Comparison of ENCODE assay signal across 8 cellular contexts in the genomic region with DNA sequence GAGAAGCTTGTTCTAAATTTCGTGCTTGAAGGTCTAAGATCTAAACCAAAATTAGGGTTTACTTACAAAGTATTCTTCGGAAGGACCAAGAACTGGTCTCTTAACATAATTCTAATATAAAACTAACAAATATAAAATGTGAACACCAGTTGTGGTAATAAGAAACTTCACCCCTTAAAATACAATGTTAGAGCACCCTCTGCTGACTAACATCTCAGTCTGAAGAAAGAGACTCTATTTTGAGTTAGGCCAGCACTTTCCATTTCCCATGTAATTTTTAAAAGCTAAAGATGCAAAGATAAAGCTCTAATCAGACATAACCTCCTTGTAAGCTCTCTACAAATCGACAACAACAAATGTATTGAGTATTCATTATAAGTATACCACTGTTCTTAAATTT. TPM values are rescaled to one million over a fixed set of nuclear protein-coding genes. Genes with fewer than 3 reads are reported as not detected.
DNase-seq lines count a peak whose midpoint lies in the region; ATAC-seq, FAIRE-seq and TF ChIP-seq lines count a peak whose summit lies in the region.

No MANE protein-coding gene starts in this region.

- H3K36me3 ChIP-seq in endocrine pancreas (ENCODE audit: control insufficient read depth, insufficient read depth, low read length) (no peaks in the 10 kb centered on the region), pancreas (no peaks in the 10 kb centered on the region)

- no peak overlapping the region for H3K4me3 Mint-ChIP-seq in stimulated activated memory B cell treated with anti-CD40 and anti-IgM and Interleukin-4, amounts not matched to agents 10 μg/mL and 1 μg/mL and 100 μg/mL, for 72 hours

- intact Hi-C loops in pancreas (cut with DNase I), result loop anchor here in 1 of 3 donors (10.0 kb wide), 1 partner anchor 806 kb away; no protein-coding TSS in a partner anchor

- 38 to 48% methylated on average over 3 of the region's 3 CpGs for WGBS in pancreas, 2 donors

- H3K36me3 Mint-ChIP-seq in stimulated activated memory B cell treated with anti-CD40 and anti-IgM and Interleukin-4, amounts not matched to agents 10 μg/mL and 1 μg/mL and 100 μg/mL, for 72 hours, result peaks cover 14% of the 10 kb centered on the region

- H3K27me3 ChIP-seq in endocrine pancreas (ENCODE audit: control insufficient read depth, insufficient read depth, low read length) (no peaks in the 10 kb centered on the region), pancreas (no peaks in the 10 kb centered on the region)

- H3K9me3 ChIP-seq in endocrine pancreas (ENCODE audit: control insufficient read depth, low read length) (no peaks in the 10 kb centered on the region), pancreas (no peaks in the 10 kb centered on the region)

- no peak overlapping the region for H3K27ac ChIP-seq in pancreas

- peak; percentile 22 for DNase-seq in NCI-H1105 treated with DMSO at 0.1 percent for 48 hours (lab: John Stamatoyannopoulos, UW)
- DNase-seq in NCI-H1105 (lab: John Stamatoyannopoulos, UW), result no peak
- DNase-seq in NCI-H460 (ENCODE audit: extremely low read depth, low read depth), result peak; percentile 26
- no peak for DNase-seq in pancreas
- no peak for DNase-seq in NCI-H446 treated with DMSO at 0.1 percent for 48 hours (lab: John Stamatoyannopoulos, UW)

- no peaks in the 10 kb centered on the region for H3K4me1 Mint-ChIP-seq in stimulated activated memory B cell treated with anti-CD40 and anti-IgM and Interleukin-4, amounts not matched to agents 10 μg/mL and 1 μg/mL and 100 μg/mL, for 72 hours

- TF ChIP-seq CTCF in pancreas (IDR thresholded peaks at IDR 0.05), result peak in 1 of 4 donors; percentile 9

- peaks cover 9% of the 10 kb centered on the region for H3K4me1 ChIP-seq in endocrine pancreas (ENCODE audit: control insufficient read depth, insufficient read depth, low read length)
- H3K4me1 ChIP-seq in pancreas, result peaks cover 8 to 16% (median 12%) of the 10 kb centered on the region in 3 donors

- ATAC-seq in pancreas, result peak in 3 of 4 donors; percentile 72 to 80 (median 78)
- ATAC-seq in stimulated activated memory B cell treated with anti-CD40 and anti-IgM and Interleukin-4, amounts not matched to agents 10 μg/mL and 1 μg/mL and 100 μg/mL, for 72 hours, result no peak
- no peak for ATAC-seq in GM21526 (IDR thresholded peaks at IDR 0.05; ENCODE audit: low FRiP score, unreplicated experiment)

- H3K27ac Mint-ChIP-seq in stimulated activated memory B cell treated with anti-CD40 and anti-IgM and Interleukin-4, amounts not matched to agents 10 μg/mL and 1 μg/mL and 100 μg/mL, for 72 hours, result no peak overlapping the region

- peak; percentile 74 for FAIRE-seq in pancreas (lab: Jason Lieb, UNC)

- no peaks in the 10 kb centered on the region for H3K9me3 Mint-ChIP-seq in stimulated activated memory B cell treated with anti-CD40 and anti-IgM and Interleukin-4, amounts not matched to agents 10 μg/mL and 1 μg/mL and 100 μg/mL, for 72 hours

- H3K4me3 ChIP-seq in endocrine pancreas (ENCODE audit: control insufficient read depth, insufficient read depth, low read length) (peak overlapping the region; percentile 29), pancreas (no peak overlapping the region)

- H3K9ac ChIP-seq in endocrine pancreas (ENCODE audit: control insufficient read depth, insufficient read depth, low read length), result no peak overlapping the region

- H3K27me3 Mint-ChIP-seq in stimulated activated memory B cell treated with anti-CD40 and anti-IgM and Interleukin-4, amounts not matched to agents 10 μg/mL and 1 μg/mL and 100 μg/mL, for 72 hours, result no peaks in the 10 kb centered on the region

RNA-seq across cellular contexts. Expression of gene ATG5, which starts 24.6 kb away (rescaled TPM):
- 37.3 and 38.9 TPM in 2 replicates for total RNA-seq in NCI-H460 (2014; rRNA removed; shearing (Covaris generic))
- 19.6 and 31.8 TPM in 2 replicates for polyA plus RNA-seq in NCI-H460 (2014; cell fraction: nucleus; rRNA removed)
- 10 to 100 TPM in 4 of 6 donors, 1 to 10 TPM in 2; 8.9 to 15.7 (median 11.5) TPM for total RNA-seq in pancreas
- 10 to 100 TPM in 1 of 2 donors, 1 to 10 TPM in 1; 8.2 to 10.4 TPM for polyA plus RNA-seq in pancreas

RNA-seq across cellular contexts. Expression of gene CRYBG1, which starts 59.6 kb away (rescaled TPM):
- 5.1 and 5.5 TPM in 2 replicates for total RNA-seq in NCI-H460 (2014; rRNA removed; shearing (Covaris generic))
- polyA plus RNA-seq in NCI-H460 (2014; cell fraction: nucleus; rRNA removed), result 1.0 and 1.1 TPM in 2 replicates
- 1 to 10 TPM; 3.0 to 9.2 (median 4.8) TPM for total RNA-seq in pancreas
- polyA plus RNA-seq in pancreas, result 1 to 10 TPM; 2.3 to 3.3 TPM

Comparison
In these comparisons a context has a peak if more than half of its experiments do, and no peak if none do; other contexts are left out.
1. DNase-seq: peak in NCI-H1105 treated with DMSO at 0.1 percent for 48 hours (single experiment) and NCI-H460 (single experiment); none in NCI-H1105 (single experiment), pancreas (0 of 6) and NCI-H446 treated with DMSO at 0.1 percent for 48 hours (single experiment).
2. ATAC-seq: peak in pancreas (3 of 4); none in stimulated activated memory B cell treated with anti-CD40 and anti-IgM and Interleukin-4, amounts not matched to agents 10 μg/mL and 1 μg/mL and 100 μg/mL, for 72 hours (single experiment) and GM21526 (single experiment).